Comparison of ENCODE assay signal across 8 cellular contexts in genomic region chr17:17836250-17836817, GRCh38.
A peak's percentile ranks its signal among the peaks of the same experiment; 100 is the strongest.
DNase-seq lines count a peak whose midpoint lies in the region; ATAC-seq and TF ChIP-seq lines count a peak whose summit lies in the region.

No MANE protein-coding gene starts in this region.

- TF ChIP-seq POLR2A in NB4 (IDR thresholded peaks at IDR 0.05; ENCODE audit: extremely low read depth, insufficient read length) = peak; percentile 92

- H3K4me3 ChIP-seq in GM08714 (ENCODE audit: low read length) (peak overlapping the region; percentile 71), NB4 (ENCODE audit: low read depth, low read length) (peak overlapping the region; percentile 80), SK-N-MC (peak overlapping the region; percentile 92)

- no peak for TF ChIP-seq CTCF in NB4 (IDR thresholded peaks at IDR 0.05; ENCODE audit: low read depth, low read length)

- peak; percentile 60 for ATAC-seq in HG02571 (IDR thresholded peaks at IDR 0.05; ENCODE audit: unreplicated experiment)

- no peaks in the 10 kb centered on the region for H3K9me3 Mint-ChIP-seq in activated naive CD4-positive, alpha-beta T cell treated with anti-CD3 and anti-CD28 coated beads, Interleukin-2, amount 50 U/mL, for 24 hours

- peaks cover 16% of the 10 kb centered on the region; the same call in 1 of the 2 replicates for H3K36me3 ChIP-seq in SK-N-MC (ENCODE audit: insufficient read depth, low read length)

- H3K9ac ChIP-seq in SK-N-MC (ENCODE audit: insufficient read length) = peak overlapping the region; percentile 98

- no peaks in the 10 kb centered on the region for H3K36me3 Mint-ChIP-seq in activated naive CD4-positive, alpha-beta T cell treated with anti-CD3 and anti-CD28 coated beads, Interleukin-2, amount 50 U/mL, for 24 hours

- H3K27ac Mint-ChIP-seq in activated naive CD4-positive, alpha-beta T cell treated with anti-CD3 and anti-CD28 coated beads, Interleukin-2, amount 50 U/mL, for 24 hours = peak overlapping the region; percentile 94

- H3K27me3 Mint-ChIP-seq in activated naive CD4-positive, alpha-beta T cell treated with anti-CD3 and anti-CD28 coated beads, Interleukin-2, amount 50 U/mL, for 24 hours = no peaks in the 10 kb centered on the region

- H3K4me3 Mint-ChIP-seq in activated naive CD4-positive, alpha-beta T cell treated with anti-CD3 and anti-CD28 coated beads, Interleukin-2, amount 50 U/mL, for 24 hours = peak overlapping the region; percentile 92

- H3K9me3 ChIP-seq in SK-N-MC (ENCODE audit: low read depth, low read length) = no peaks in the 10 kb centered on the region

- H3K4me1 Mint-ChIP-seq in activated naive CD4-positive, alpha-beta T cell treated with anti-CD3 and anti-CD28 coated beads, Interleukin-2, amount 50 U/mL, for 24 hours = peaks cover 77% of the 10 kb centered on the region

- H3K27ac ChIP-seq in SK-N-MC = peak overlapping the region; percentile 94

- peak; percentile 95 for DNase-seq in NB4 (ENCODE audit: low read depth)
- DNase-seq in SK-N-MC (ENCODE audit: low read depth, low spot score) = no peak
- DNase-seq in globus pallidus (ENCODE audit: low spot score) = peak; percentile 99
- peak in 55 of 56 donors; percentile 79 to 99 (median 97) for DNase-seq in nucleus accumbens (lab: John Stamatoyannopoulos, UW)
- peak; percentile 99 for DNase-seq in superior temporal gyrus (ENCODE audit: extremely low spot score)
